Comparison of ENCODE assay signal across 8 cellular contexts in the genomic region with DNA sequence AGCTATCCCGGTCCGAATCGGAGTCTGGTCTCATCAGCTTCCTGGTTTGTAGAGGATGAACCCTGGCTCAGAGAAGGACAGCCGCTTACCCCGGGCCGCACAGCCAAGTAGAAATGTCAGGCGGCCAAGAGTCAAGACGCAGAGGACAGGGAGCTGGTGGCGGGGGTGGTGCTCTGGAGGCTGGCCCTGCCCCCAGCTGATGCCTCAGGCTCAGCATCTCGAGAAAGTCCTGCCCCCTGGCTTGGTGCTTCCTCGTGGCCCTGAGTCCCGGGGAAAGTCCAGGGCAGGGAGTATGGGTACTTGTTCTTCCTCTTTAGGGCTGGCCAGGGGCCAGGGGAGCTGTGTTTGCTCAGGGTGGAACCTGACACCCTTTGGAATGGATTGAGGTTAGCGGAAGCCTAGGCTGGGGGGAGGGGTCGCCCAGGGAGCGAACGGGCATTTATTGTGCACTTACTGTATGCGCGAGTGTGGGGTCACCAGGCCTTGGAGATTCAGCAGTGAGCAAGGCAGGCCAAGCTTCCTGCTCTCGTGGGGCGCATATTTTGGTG. TPM values are rescaled to one million over a fixed set of nuclear protein-coding genes. Genes with fewer than 3 reads are reported as not detected.
DNase-seq lines count a peak whose midpoint lies in the region; ATAC-seq and TF ChIP-seq lines count a peak whose summit lies in the region.

No MANE protein-coding gene starts in this region.

- H3K36me3 Mint-ChIP-seq in naive thymus-derived CD4-positive, alpha-beta T cell = no peaks in the 10 kb centered on the region

- H3K27me3 Mint-ChIP-seq in naive thymus-derived CD4-positive, alpha-beta T cell = peaks cover 0 to 11% (median 0%) of the 10 kb centered on the region in 5 donors

- no peaks in the 10 kb centered on the region for H3K36me3 ChIP-seq in colonic mucosa
- H3K36me3 ChIP-seq in naive thymus-derived CD4-positive, alpha-beta T cell (ENCODE audit: control insufficient read depth in 2 of 3, insufficient read depth in 3 of 3, low read length in 3 of 3) = no peaks in the 10 kb centered on the region

- no peaks in the 10 kb centered on the region for H3K27me3 ChIP-seq in colonic mucosa
- no peaks in the 10 kb centered on the region for H3K27me3 ChIP-seq in naive thymus-derived CD4-positive, alpha-beta T cell (ENCODE audit: control insufficient read depth in 2 of 2, insufficient read depth in 2 of 2, low read length in 2 of 2)

- no peaks in the 10 kb centered on the region for H3K9me3 ChIP-seq in colonic mucosa
- H3K9me3 ChIP-seq in naive thymus-derived CD4-positive, alpha-beta T cell (ENCODE audit: control insufficient read depth in 2 of 3, low read length in 3 of 3) = no peaks in the 10 kb centered on the region

- H3K4me3 Mint-ChIP-seq in naive thymus-derived CD4-positive, alpha-beta T cell = no peak overlapping the region

- DNase-seq in DMS53 treated with DMSO at 0.1 percent for 48 hours (lab: John Stamatoyannopoulos, UW; ENCODE audit: unreplicated experiment) (peak; percentile 82), NCI-H2171 treated with DMSO at 0.1 percent for 48 hours (lab: John Stamatoyannopoulos, UW) (peak; percentile 72), colonic mucosa (peak; percentile 99)
- no peak for DNase-seq in naive thymus-derived CD4-positive, alpha-beta T cell
- DNase-seq in central memory CD4-positive, alpha-beta T cell = no peak

- peak overlapping the region in 1 of 2 donors; percentile 99 for H3K9ac ChIP-seq in colonic mucosa (ENCODE audit: low read depth in 2 of 2, low read length in 2 of 2)

- intact Hi-C loops in colonic mucosa (cut with DNase I) = no loop called here
- intact Hi-C loops in naive thymus-derived CD4-positive, alpha-beta T cell (cut with micrococcal nuclease) = no loop called here

- no peak overlapping the region for H3K27ac Mint-ChIP-seq in naive thymus-derived CD4-positive, alpha-beta T cell

- H3K4me1 Mint-ChIP-seq in naive thymus-derived CD4-positive, alpha-beta T cell = peaks cover 0 to 12% (median 5%) of the 10 kb centered on the region in 7 donors

- no peak for TF ChIP-seq CTCF in colonic mucosa (IDR thresholded peaks at IDR 0.05)

- CTCF ChIA-PET in naive thymus-derived CD4-positive, alpha-beta T cell (lab: Charles Lee) = no interaction called here

- H3K4me3 ChIP-seq in colonic mucosa = peak overlapping the region; percentile 44
- H3K4me3 ChIP-seq in naive thymus-derived CD4-positive, alpha-beta T cell (ENCODE audit: low read length) = no peak overlapping the region

- H3K9me3 Mint-ChIP-seq in naive thymus-derived CD4-positive, alpha-beta T cell = no peaks in the 10 kb centered on the region

- H3K4me1 ChIP-seq in colonic mucosa = peaks cover 4% of the 10 kb centered on the region
- H3K4me1 ChIP-seq in naive thymus-derived CD4-positive, alpha-beta T cell (ENCODE audit: control insufficient read depth in 2 of 2, insufficient read depth in 2 of 2, low read length in 2 of 2) = no peaks in the 10 kb centered on the region

- H3K27ac ChIP-seq in colonic mucosa = peak overlapping the region; percentile 91
- no peak overlapping the region for H3K27ac ChIP-seq in naive thymus-derived CD4-positive, alpha-beta T cell (ENCODE audit: low read depth, low read length)

- POLR2A ChIA-PET in naive thymus-derived CD4-positive, alpha-beta T cell (lab: Charles Lee) = interaction anchor here (0.9 kb wide), 1 partner anchor 22 kb away, joined by 3 read pairs; no protein-coding TSS in a partner anchor

- ATAC-seq in naive thymus-derived CD4-positive, alpha-beta T cell = peak; percentile 83
- ATAC-seq in HG02623 (IDR thresholded peaks at IDR 0.05; ENCODE audit: unreplicated experiment) (no peak), GM21825 (IDR thresholded peaks at IDR 0.05; ENCODE audit: unreplicated experiment) (no peak), GM19395 (IDR thresholded peaks at IDR 0.05; ENCODE audit: unreplicated experiment) (no peak)

RNA-seq across cellular contexts. Expression of a gene that starts 2.2 kb away (rescaled TPM):
- 100 to 1,000 TPM; 268 to 296 TPM for total RNA-seq in colonic mucosa
- 10 to 100 TPM in 4 of 5 experiments, 1 to 10 TPM in 1; 1.2 to 20.1 (median 16.8) TPM for total RNA-seq in naive thymus-derived CD4-positive, alpha-beta T cell
- polyA plus RNA-seq in naive thymus-derived CD4-positive, alpha-beta T cell = 10 to 100 TPM; 14.0 to 16.1 TPM

RNA-seq across cellular contexts. Expression of a gene that starts 10.1 kb away (rescaled TPM):
- 10 to 100 TPM; 22.8 to 31.2 TPM for total RNA-seq in colonic mucosa
- 10 to 100 TPM; 21.5 to 32.4 (median 30.7) TPM for total RNA-seq in naive thymus-derived CD4-positive, alpha-beta T cell
- 10 to 100 TPM in 1 of 2 donors, 1 to 10 TPM in 1; 6.8 to 17.8 TPM for polyA plus RNA-seq in naive thymus-derived CD4-positive, alpha-beta T cell

RNA-seq across cellular contexts. Expression of a gene that starts 51.2 kb away (rescaled TPM):
- total RNA-seq in colonic mucosa = 10 to 100 TPM; 21.0 to 29.3 TPM
- total RNA-seq in naive thymus-derived CD4-positive, alpha-beta T cell = 10 to 100 TPM; 55.1 to 77.3 (median 67.1) TPM
- polyA plus RNA-seq in naive thymus-derived CD4-positive, alpha-beta T cell = 10 to 100 TPM; 30.7 to 33.6 TPM

RNA-seq across cellular contexts. Expression of a gene that starts 52.1 kb away (rescaled TPM):
- total RNA-seq in colonic mucosa = 10 to 100 TPM; 73.7 to 86.9 TPM
- total RNA-seq in naive thymus-derived CD4-positive, alpha-beta T cell = 10 to 100 TPM; 34.0 to 95.2 (median 58.8) TPM
- polyA plus RNA-seq in naive thymus-derived CD4-positive, alpha-beta T cell = 100 to 1,000 TPM; 143 to 154 TPM

Comparison
In these comparisons a context has a peak if more than half of its experiments do, and no peak if none do; other contexts are left out.
1. DNase-seq: peak in DMS53 treated with DMSO at 0.1 percent for 48 hours (single experiment), NCI-H2171 treated with DMSO at 0.1 percent for 48 hours (single experiment) and colonic mucosa (single experiment); none in naive thymus-derived CD4-positive, alpha-beta T cell (0 of 9) and central memory CD4-positive, alpha-beta T cell (single experiment).
2. RNA of a gene that starts 2.2 kb away (total RNA-seq): 268 to 296 TPM in colonic mucosa; 1.2 to 20.1 TPM in naive thymus-derived CD4-positive, alpha-beta T cell; every median in the first group is over 10 times any median in the second.